Comparison of ENCODE assay signal across 1 cellular context in genomic region chr14:66401447-66402095, GRCh38.
TF ChIP-seq lines count a peak whose summit lies in the region.

No MANE protein-coding gene starts in this region.

TF ChIP-seq in A549, 52 proteins besides CTCF, POLR2A, EP300 and RAD21 (continued from another document):
- TF ChIP-seq RFX5 (IDR thresholded peaks at IDR 0.05) (no peak), HOXB13 (CRISPR knock-in tag; IDR thresholded peaks at IDR 0.05; ENCODE audit: low read depth) (no peak), RNF2 (IDR thresholded peaks at IDR 0.05; ENCODE audit: borderline replicate concordance, low read depth) (no peak), SMC3 (IDR thresholded peaks at IDR 0.05) (no peak), POLR2AphosphoS2 (conservative IDR thresholded peaks at IDR 0.05; ENCODE audit: low read length) (no peak), E2F6 (IDR thresholded peaks at IDR 0.05; ENCODE audit: borderline replicate concordance, low read depth) (no peak), FOSB (CRISPR knock-in tag; IDR thresholded peaks at IDR 0.05) (no peak), HOXB5 (CRISPR knock-in tag; IDR thresholded peaks at IDR 0.05) (no peak), MAX (IDR thresholded peaks at IDR 0.05) (no peak), FOSL2 (IDR thresholded peaks at IDR 0.05) (no peak), FOSL2 (CRISPR knock-in tag; IDR thresholded peaks at IDR 0.05) (no peak)
